9 cellular contexts compared by ENCODE assay signal in genomic region chr14:77139540-77140342, GRCh38. TPM values are rescaled to one million over a fixed set of nuclear protein-coding genes. Genes with fewer than 3 reads are reported as not detected.
DNase-seq lines count a peak whose midpoint lies in the region; ATAC-seq, FAIRE-seq and TF ChIP-seq lines count a peak whose summit lies in the region.
"Had no signal": no experiment of that assay in that cellular context is flagged by ENCODE, and none has a peak within 500 bp of the region (broad histone marks: within the 10 kb centered on the region; RNA-seq: fewer than 3 reads in every experiment).

No MANE protein-coding gene starts in this region.

- H3K4me3 ChIP-seq in SK-N-MC, result peak overlapping the region; percentile 64
- no peak overlapping the region for H3K4me3 ChIP-seq in right lobe of liver
- peak overlapping the region; percentile 46 for H3K4me3 ChIP-seq in suprapubic skin

- TF ChIP-seq EP300 in suprapubic skin (IDR thresholded peaks at IDR 0.05), result no peak

- H3K4me1 Mint-ChIP-seq in brain, result peaks cover 49% of the 10 kb centered on the region

- peak overlapping the region; percentile 90 to 94 (median 94) for H3K4me3 Mint-ChIP-seq in brain
- H3K4me3 Mint-ChIP-seq: T-helper 1 cell treated with Interleukin-12 subunit alpha and Interleukin-12 subunit beta and Interleukin-4 antibody, amounts not matched to agents 30 μg/mL and 1 μg/mL, for 36 hours had no signal

- no peaks in the 10 kb centered on the region for H3K36me3 Mint-ChIP-seq in brain

- TF ChIP-seq CTCF in D721Med (IDR thresholded peaks at IDR 0.05; ENCODE audit: insufficient read depth, missing control alignments) (peak; percentile 69), brain (conservative IDR thresholded peaks at IDR 0.05) (peak; percentile 55 to 84), right lobe of liver (IDR thresholded peaks at IDR 0.05) (peak in 3 of 4 donors; percentile 24 to 29 (median 26)), suprapubic skin (IDR thresholded peaks at IDR 0.05) (peak in 1 of 2 donors; percentile 46)

- H3K27me3 ChIP-seq in right lobe of liver (peaks cover 0 to 19% of the 10 kb centered on the region in 2 donors), suprapubic skin (peaks cover 85% of the 10 kb centered on the region)

- no peaks in the 10 kb centered on the region for H3K9me3 ChIP-seq in SK-N-MC (ENCODE audit: low read depth, low read length)
- no peaks in the 10 kb centered on the region for H3K9me3 ChIP-seq in right lobe of liver
- H3K9me3 ChIP-seq in suprapubic skin, result no peaks in the 10 kb centered on the region

- H3K9ac ChIP-seq in SK-N-MC (ENCODE audit: insufficient read length), result no peak overlapping the region

- H3K27ac Mint-ChIP-seq in brain, result peak overlapping the region; percentile 35 to 95 (median 87)
- H3K27ac Mint-ChIP-seq: T-helper 1 cell treated with Interleukin-12 subunit alpha and Interleukin-12 subunit beta and Interleukin-4 antibody, amounts not matched to agents 30 μg/mL and 1 μg/mL, for 36 hours had no signal

- FAIRE-seq in D721Med (lab: Jason Lieb, UNC), result no peak

- TF ChIP-seq POLR2A in right lobe of liver (IDR thresholded peaks at IDR 0.05), result no peak
- no peak for TF ChIP-seq POLR2A in suprapubic skin (IDR thresholded peaks at IDR 0.05)

- DNase-seq in D721Med (ENCODE audit: insufficient read length, low spot score), result peak; percentile 69
- DNase-seq in HPDE6-E6E7 (ENCODE audit: extremely low spot score), result peak; percentile 55
- no peak for DNase-seq in SK-N-MC (ENCODE audit: low read depth, low spot score)
- peak in 1 of 3 donors; percentile 58 for DNase-seq in right lobe of liver
- DNase-seq in suprapubic skin (ENCODE audit: low spot score in 2 of 2), result no peak

- ATAC-seq in right lobe of liver (peak; percentile 50 to 55 (median 52)), GM19023 (IDR thresholded peaks at IDR 0.05; ENCODE audit: unreplicated experiment) (no peak), HG02852 (IDR thresholded peaks at IDR 0.05; ENCODE audit: unreplicated experiment) (no peak)

- H3K27ac ChIP-seq in SK-N-MC (no peak overlapping the region), right lobe of liver (no peak overlapping the region), suprapubic skin (no peak overlapping the region)

- intact Hi-C loops in right lobe of liver (cut with DNase I), result no loop called here

- WGBS in right lobe of liver (ENCODE audit: insufficient coverage, low coverage, low lambda C conversion rate, missing lambda C conversion rate), result 2% methylated on average over 12 of the region's 51 CpGs
- WGBS in suprapubic skin, result 2% methylated on average over 32 of the region's 51 CpGs

- H3K4me1 ChIP-seq in right lobe of liver (peaks cover 0 to 24% (median 0%) of the 10 kb centered on the region in 4 donors), suprapubic skin (peaks cover 27% of the 10 kb centered on the region)

- H3K27me3 Mint-ChIP-seq in brain, result peaks cover 68% of the 10 kb centered on the region

- H3K36me3 ChIP-seq in SK-N-MC (ENCODE audit: insufficient read depth, low read length) (no peaks in the 10 kb centered on the region), right lobe of liver (no peaks in the 10 kb centered on the region), suprapubic skin (no peaks in the 10 kb centered on the region)

- peaks cover 0 to 5% (median 0%) of the 10 kb centered on the region in 5 experiments for H3K9me3 Mint-ChIP-seq in brain
- H3K9me3 Mint-ChIP-seq: T-helper 1 cell treated with Interleukin-12 subunit alpha and Interleukin-12 subunit beta and Interleukin-4 antibody, amounts not matched to agents 30 μg/mL and 1 μg/mL, for 36 hours had no signal

RNA-seq across cellular contexts. Expression of gene ZDHHC22, which starts 1.9 kb away (rescaled TPM):
- 30.2 TPM for polyA plus RNA-seq in brain (ENCODE audit: insufficient read depth, low read depth, low replicate concordance)
- not detected for total RNA-seq in right lobe of liver
- total RNA-seq in suprapubic skin, result not detected

RNA-seq across cellular contexts. Expression of gene CIPC, which starts 41.7 kb away (rescaled TPM):
- polyA plus RNA-seq in brain (ENCODE audit: insufficient read depth, low read depth, low replicate concordance), result 18.4 TPM
- total RNA-seq in right lobe of liver, result 10 to 100 TPM; 10.4 to 18.7 (median 12.7) TPM
- 10 to 100 TPM; 47.2 to 79.0 (median 53.9) TPM for total RNA-seq in suprapubic skin

RNA-seq across cellular contexts. Expression of gene TMEM63C, which starts 41.9 kb away (rescaled TPM):
- polyA plus RNA-seq in brain (ENCODE audit: insufficient read depth, low read depth, low replicate concordance), result 53.6 TPM
- total RNA-seq in right lobe of liver, result under 1 TPM in 4 of 6 experiments, not detected in 2; 0.07 to 0.82 (median 0.15) TPM
- 10 to 100 TPM; 12.3 to 32.8 (median 19.9) TPM for total RNA-seq in suprapubic skin

Comparison
In these comparisons a context has a peak if more than half of its experiments do, and no peak if none do; other contexts are left out.
1. DNase-seq: peak in D721Med (single experiment) and HPDE6-E6E7 (single experiment); none in SK-N-MC (single experiment) and suprapubic skin (0 of 2).
2. H3K4me3 ChIP-seq: peak in SK-N-MC (single experiment) and suprapubic skin (single experiment); none in right lobe of liver (0 of 3).
3. ATAC-seq: peak in right lobe of liver (4 of 4); none in GM19023 (single experiment) and HG02852 (single experiment).
4. RNA of gene TMEM63C, which starts 41.9 kb away (total RNA-seq): 12.3 to 32.8 TPM in suprapubic skin; 0.07 to 0.82 TPM in right lobe of liver; every median in the first group is over 4 times any median in the second.